13 cellular contexts compared by ENCODE assay signal in the genomic region with DNA sequence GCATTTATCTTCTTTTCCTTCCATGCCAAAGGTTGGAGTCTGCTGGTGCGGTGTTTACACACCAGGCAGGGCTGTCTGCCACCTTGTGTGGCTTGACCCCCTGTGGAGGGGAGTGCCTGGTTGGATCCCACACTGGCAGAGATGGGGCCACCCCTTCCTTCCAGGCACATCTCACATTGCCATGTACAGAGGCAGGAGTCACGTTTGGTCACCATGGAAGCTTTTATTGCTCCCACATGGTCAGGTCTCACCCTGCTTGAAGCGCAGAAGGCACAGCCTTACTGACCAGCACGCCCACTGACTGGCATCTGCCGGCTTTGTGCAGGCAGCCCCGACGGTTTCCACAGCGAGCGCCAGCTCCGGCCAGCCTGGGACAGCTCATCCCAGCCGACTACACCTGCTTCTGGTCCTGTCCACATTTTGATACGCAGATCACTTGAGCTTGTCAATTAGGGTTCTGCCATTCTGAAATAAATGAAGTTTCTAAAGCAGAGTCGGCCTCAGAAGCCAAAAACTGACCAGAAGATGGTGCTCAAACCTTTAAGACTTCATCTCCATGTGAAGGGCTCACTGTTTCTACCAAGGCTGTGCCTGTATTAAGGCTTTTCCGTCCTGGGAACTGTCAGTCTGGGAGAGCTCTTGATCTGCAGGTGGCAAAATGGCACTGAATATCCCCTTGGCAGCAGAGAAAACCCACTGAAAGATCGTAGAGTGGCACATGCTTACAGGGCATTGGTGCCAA. TPM values are rescaled to one million over a fixed set of nuclear protein-coding genes. Genes with fewer than 3 reads are reported as not detected.
A peak's percentile ranks its signal among the peaks of the same experiment; 100 is the strongest.
DNase-seq lines count a peak whose midpoint lies in the region; ATAC-seq and TF ChIP-seq lines count a peak whose summit lies in the region.
"Had no signal": no experiment of that assay in that cellular context is flagged by ENCODE, and none has a peak within 500 bp of the region (broad histone marks: within the 10 kb centered on the region; RNA-seq: fewer than 3 reads in every experiment).

No MANE protein-coding gene starts in this region.

- H3K9me3 ChIP-seq in AG04450 (ENCODE audit: control insufficient read depth, insufficient read depth, low read length): no peaks in the 10 kb centered on the region

- no peak overlapping the region; the same call in 1 of the 2 replicates for H3K27ac Mint-ChIP-seq in WTC11
- peak overlapping the region in 1 of 2 donors; percentile 77 for H3K27ac Mint-ChIP-seq in activated naive CD4-positive, alpha-beta T cell treated with anti-CD3 and anti-CD28 coated beads, Interleukin-2, amount 50 U/mL, for 72 hours
- H3K27ac Mint-ChIP-seq: activated naive CD8-positive, alpha-beta T cell treated with anti-CD3 and anti-CD28 coated beads for 36 hours; CD8-positive, alpha-beta T cell had no signal

- H3K27ac ChIP-seq in AG04450 (ENCODE audit: low read depth, low read length): no peak overlapping the region

- no peaks in the 10 kb centered on the region for H3K4me1 Mint-ChIP-seq in WTC11
- H3K4me1 Mint-ChIP-seq: activated naive CD8-positive, alpha-beta T cell treated with anti-CD3 and anti-CD28 coated beads for 36 hours had no signal

- H3K4me3 ChIP-seq in AG04450 (ENCODE audit: low read depth, low read length) (no peak overlapping the region), H7 (ENCODE audit: insufficient read depth, low read depth, low read length) (no peak overlapping the region)

- no peaks in the 10 kb centered on the region; the same call in none of the 2 replicates for H3K36me3 ChIP-seq in H7 (replicated peaks; ENCODE audit: control insufficient read depth, insufficient read depth, low read length)

- POLR2A ChIA-PET in AG04450 (lab: Yijun Ruan, JAX) (no interaction called here), WTC11 (lab: Charles Lee) (no interaction called here)

- H3K36me3 Mint-ChIP-seq in WTC11: peaks cover 9% of the 10 kb centered on the region
- H3K36me3 Mint-ChIP-seq in activated naive CD4-positive, alpha-beta T cell treated with anti-CD3 and anti-CD28 coated beads, Interleukin-2, amount 50 U/mL, for 72 hours: peaks cover 4 to 5% of the 10 kb centered on the region in 2 donors

- TF ChIP-seq CTCF in AG04450 (IDR thresholded peaks at IDR 0.05; ENCODE audit: low read depth, low read length): peak; percentile 14; the same call in 1 of the 2 replicates
- TF ChIP-seq CTCF in WTC11 (IDR thresholded peaks at IDR 0.05): no peak

- H3K9me3 Mint-ChIP-seq in WTC11: no peaks in the 10 kb centered on the region
- H3K9me3 Mint-ChIP-seq in activated naive CD4-positive, alpha-beta T cell treated with anti-CD3 and anti-CD28 coated beads, Interleukin-2, amount 50 U/mL, for 72 hours: no peaks in the 10 kb centered on the region
- H3K9me3 Mint-ChIP-seq: activated naive CD8-positive, alpha-beta T cell treated with anti-CD3 and anti-CD28 coated beads for 36 hours; CD8-positive, alpha-beta T cell had no signal

- in situ Hi-C loops in ACHN (cut with HindIII; ENCODE audit: low pct_ligation_motif_present, low pct_unique_long_range_greater_than_20kb, low sequenced_read_pairs): no loop called here

- no peak overlapping the region for H3K4me3 Mint-ChIP-seq in WTC11
- H3K4me3 Mint-ChIP-seq: activated naive CD8-positive, alpha-beta T cell treated with anti-CD3 and anti-CD28 coated beads for 36 hours; CD8-positive, alpha-beta T cell had no signal

- no peaks in the 10 kb centered on the region for H3K27me3 ChIP-seq in AG04450 (ENCODE audit: control insufficient read depth, insufficient read depth, low read length)
- no peaks in the 10 kb centered on the region for H3K27me3 ChIP-seq in H7 (ENCODE audit: control insufficient read depth, insufficient read depth, low read length)

- H3K27me3 Mint-ChIP-seq in WTC11 (ENCODE audit: low read depth): no peaks in the 10 kb centered on the region
- H3K27me3 Mint-ChIP-seq: activated naive CD8-positive, alpha-beta T cell treated with anti-CD3 and anti-CD28 coated beads for 36 hours had no signal

- no peak for DNase-seq in AG04450 (ENCODE audit: low read depth, low spot score)
- peak; percentile 76 for DNase-seq in H7
- DNase-seq in WTC11 (ENCODE audit: low spot score): no peak
- DNase-seq in left kidney (ENCODE audit: low read depth, low spot score): peak; percentile 68
- DNase-seq in ACHN: no peak
- no peak for DNase-seq in activated naive CD4-positive, alpha-beta T cell treated with anti-CD3 and anti-CD28 coated beads, Interleukin-2, amount 50 U/mL, for 72 hours (ENCODE audit: low spot score in 2 of 2)
- DNase-seq in NCI-H128 (lab: John Stamatoyannopoulos, UW; ENCODE audit: unreplicated experiment): no peak
- no peak for DNase-seq in activated effector memory CD4-positive, alpha-beta T cell treated with Interleukin-2 at 50 U/mL for 16 hours
- DNase-seq: activated CD4-positive, alpha-beta T cell treated with anti-CD3 and anti-CD28 coated beads, Interleukin-2, amount 50 U/mL, for 1 hour; activated naive CD8-positive, alpha-beta T cell treated with anti-CD3 and anti-CD28 coated beads for 36 hours; CD8-positive, alpha-beta T cell had no signal

- peak; percentile 38; the same call in 1 of the 2 replicates for ATAC-seq in WTC11
- no peak for ATAC-seq in activated naive CD4-positive, alpha-beta T cell treated with anti-CD3 and anti-CD28 coated beads, Interleukin-2, amount 50 U/mL, for 72 hours
- ATAC-seq: CD8-positive, alpha-beta T cell had no signal

- CTCF ChIA-PET in AG04450 (lab: Charles Lee) (interaction anchor here (1.2 to 1.9 kb wide), 3 partner anchors 39 to 114 kb away, joined by 3 to 12 read pairs (median 9); no protein-coding TSS in a partner anchor), WTC11 (lab: Charles Lee) (interaction anchor here (0.6 to 3.9 kb wide), 37 partner anchors 11 to 374 kb away, joined by 3 to 68 read pairs (median 4); no protein-coding TSS in a partner anchor)

TF ChIP-seq in WTC11, 78 proteins besides CTCF, POLR2A, EP300 and RAD21 (continues in another document):
- TF ChIP-seq ATF6 (CRISPR knock-in tag; IDR thresholded peaks at IDR 0.05) (no peak), GABPB1 (CRISPR knock-in tag; IDR thresholded peaks at IDR 0.05) (no peak), ARID4B (CRISPR knock-in tag; IDR thresholded peaks at IDR 0.05; ENCODE audit: borderline replicate concordance) (no peak), NR1H2 (CRISPR knock-in tag; IDR thresholded peaks at IDR 0.05) (no peak)

RNA-seq across cellular contexts. Expression of gene EPHA8, which starts 35.6 kb away (rescaled TPM):
- not detected in 2 replicates for polyA plus RNA-seq in AG04450 (2011; rRNA removed)
- polyA minus RNA-seq in AG04450 (2011; rRNA and poly(A)+ RNA removed): not detected in 2 replicates
- total RNA-seq in H7 (2014; rRNA removed; shearing (Covaris generic)): 4.8 and 5.1 TPM in 2 replicates
- total RNA-seq in WTC11 (2021): 3.8 to 7.1 TPM (median 5.6 TPM) in 3 replicates
- total RNA-seq in activated naive CD4-positive, alpha-beta T cell treated with anti-CD3 and anti-CD28 coated beads, Interleukin-2, amount 50 U/mL, for 72 hours: not detected
- total RNA-seq: activated naive CD8-positive, alpha-beta T cell treated with anti-CD3 and anti-CD28 coated beads for 36 hours; CD8-positive, alpha-beta T cell; M059J; renal cortical epithelial cell had no signal

Comparison
In these comparisons a context has a peak if more than half of its experiments do, and no peak if none do; other contexts are left out.
1. DNase-seq: peak in H7 (single experiment) and left kidney (single experiment); none in AG04450 (single experiment), WTC11 (single experiment), ACHN (single experiment), activated naive CD4-positive, alpha-beta T cell treated with anti-CD3 and anti-CD28 coated beads, Interleukin-2, amount 50 U/mL, for 72 hours (0 of 2), NCI-H128 (single experiment) and activated effector memory CD4-positive, alpha-beta T cell treated with Interleukin-2 at 50 U/mL for 16 hours (single experiment).